10 cellular contexts compared by ENCODE assay signal in genomic region chr7:81470084-81470723, GRCh38.
A peak's percentile ranks its signal among the peaks of the same experiment; 100 is the strongest.
DNase-seq lines count a peak whose midpoint lies in the region; ATAC-seq and TF ChIP-seq lines count a peak whose summit lies in the region.
"Had no signal": no experiment of that assay in that cellular context is flagged by ENCODE, and none has a peak within 500 bp of the region (broad histone marks: within the 10 kb centered on the region; RNA-seq: fewer than 3 reads in every experiment).

No MANE protein-coding gene starts in this region.

- H4K20me1 ChIP-seq in MM.1S (ENCODE audit: insufficient read depth, low read length) = no peaks in the 10 kb centered on the region

- H3K4me3 Mint-ChIP-seq in endothelial cell (ENCODE audit: unreplicated experiment) = no peak overlapping the region
- H3K4me3 Mint-ChIP-seq: IgD-negative memory B cell had no signal

- H2AFZ ChIP-seq in MM.1S (ENCODE audit: low read length) = no peak overlapping the region

- H3K36me3 Mint-ChIP-seq in endothelial cell (ENCODE audit: low read depth, unreplicated experiment) = no peaks in the 10 kb centered on the region
- H3K36me3 Mint-ChIP-seq: IgD-negative memory B cell had no signal

- no peaks in the 10 kb centered on the region for H3K9me2 ChIP-seq in MM.1S (replicated peaks; ENCODE audit: insufficient read depth, low read length)

- no peaks in the 10 kb centered on the region for H3K79me2 ChIP-seq in MM.1S (ENCODE audit: low read length)

- TF ChIP-seq CTCF in MM.1S (IDR thresholded peaks at IDR 0.05; ENCODE audit: low read length) (peak; percentile 73), RWPE2 (IDR thresholded peaks at IDR 0.05; ENCODE audit: poor library complexity, severe bottlenecking) (peak; percentile 83), endothelial cell (IDR thresholded peaks at IDR 0.05; ENCODE audit: unreplicated experiment) (peak; percentile 55), upper lobe of right lung (IDR thresholded peaks at IDR 0.05) (peak; percentile 65)

- H3K27me3 Mint-ChIP-seq in endothelial cell (ENCODE audit: unreplicated experiment) = peaks cover 1% of the 10 kb centered on the region
- H3K27me3 Mint-ChIP-seq: IgD-negative memory B cell had no signal

- H3K4me1 Mint-ChIP-seq in endothelial cell (ENCODE audit: unreplicated experiment) = peaks cover 4% of the 10 kb centered on the region
- H3K4me1 Mint-ChIP-seq: IgD-negative memory B cell had no signal

- peak; percentile 54 for DNase-seq in CD1c-positive myeloid dendritic cell (ENCODE audit: extremely low spot score)
- DNase-seq in MM.1S = peak; percentile 51
- DNase-seq in RWPE2 (ENCODE audit: low spot score) = no peak
- DNase-seq in endothelial cell (ENCODE audit: low spot score) = peak; percentile 74
- DNase-seq in lung microvascular endothelial cell (ENCODE audit: low read depth in 2 of 2) = peak; percentile 78 to 82
- peak; percentile 73 for DNase-seq in upper lobe of right lung

- H3K4me3 ChIP-seq in MM.1S (ENCODE audit: low read length) = no peak overlapping the region
- no peak overlapping the region for H3K4me3 ChIP-seq in RWPE2 (ENCODE audit: severe bottlenecking)
- no peak overlapping the region for H3K4me3 ChIP-seq in upper lobe of right lung
- H3K4me3 ChIP-seq: skin epidermis had no signal

- intact Hi-C loops in upper lobe of right lung (cut with DNase I) = no loop called here

- H3K36me3 ChIP-seq in MM.1S (replicated peaks; ENCODE audit: insufficient read depth, low read length) = no peaks in the 10 kb centered on the region
- no peaks in the 10 kb centered on the region for H3K36me3 ChIP-seq in RWPE2 (ENCODE audit: low read depth)
- no peaks in the 10 kb centered on the region for H3K36me3 ChIP-seq in upper lobe of right lung

- H3K9me3 ChIP-seq in MM.1S (replicated peaks; ENCODE audit: insufficient read depth, low read length) = no peaks in the 10 kb centered on the region
- H3K9me3 ChIP-seq in RWPE2 (ENCODE audit: severe bottlenecking) = no peaks in the 10 kb centered on the region
- no peaks in the 10 kb centered on the region for H3K9me3 ChIP-seq in upper lobe of right lung

- no peaks in the 10 kb centered on the region for H3F3A ChIP-seq in MM.1S (ENCODE audit: insufficient read depth, low read length)

- no peak overlapping the region for H3K27ac Mint-ChIP-seq in endothelial cell (ENCODE audit: unreplicated experiment)
- H3K27ac Mint-ChIP-seq: IgD-negative memory B cell had no signal

- no peak overlapping the region for H3K9ac ChIP-seq in MM.1S (ENCODE audit: low read length)

- H3K27ac ChIP-seq in MM.1S (ENCODE audit: low read length) (no peak overlapping the region), RWPE2 (ENCODE audit: poor library complexity, severe bottlenecking) (no peak overlapping the region), upper lobe of right lung (no peak overlapping the region)
- H3K27ac ChIP-seq: skin epidermis had no signal

- H3K4me1 ChIP-seq in MM.1S (ENCODE audit: low read length) (no peaks in the 10 kb centered on the region), RWPE2 (ENCODE audit: insufficient read depth, poor library complexity, severe bottlenecking) (no peaks in the 10 kb centered on the region), upper lobe of right lung (no peaks in the 10 kb centered on the region)

- H3K9me3 Mint-ChIP-seq in endothelial cell (ENCODE audit: unreplicated experiment) = no peaks in the 10 kb centered on the region
- H3K9me3 Mint-ChIP-seq: IgD-negative memory B cell had no signal

- peak; percentile 82 for ATAC-seq in GM18870 (IDR thresholded peaks at IDR 0.05; ENCODE audit: unreplicated experiment)
- peak; percentile 84 for ATAC-seq in RWPE2 (ENCODE audit: low read depth)
- ATAC-seq in upper lobe of right lung = peak; percentile 89
- no peak for ATAC-seq in GM18873 (IDR thresholded peaks at IDR 0.05; ENCODE audit: low FRiP score, unreplicated experiment)

- H3K27me3 ChIP-seq in MM.1S (replicated peaks; ENCODE audit: insufficient read depth, low read length) (no peaks in the 10 kb centered on the region), RWPE2 (ENCODE audit: insufficient read depth, poor library complexity, severe bottlenecking) (no peaks in the 10 kb centered on the region), upper lobe of right lung (no peaks in the 10 kb centered on the region)

- H3K4me2 ChIP-seq in MM.1S (ENCODE audit: low read depth, low read length) = no peak overlapping the region
